1 cellular context compared by ENCODE assay signal in genomic region chr6:138509371-138509770, GRCh38.
A peak's percentile ranks its signal among the peaks of the same experiment; 100 is the strongest.
TF ChIP-seq lines count a peak whose summit lies in the region.

No MANE protein-coding gene starts in this region.

TF ChIP-seq in GM12878, 131 proteins besides CTCF, POLR2A, EP300 and RAD21 (continued from another document):
- TF ChIP-seq RELB (IDR thresholded peaks at IDR 0.05; ENCODE audit: low read depth), result peak; percentile 34; the same call in 1 of the 2 replicates
- TF ChIP-seq NRF1 (conservative IDR thresholded peaks at IDR 0.05; ENCODE audit: low read depth, low read length), result no peak
- peak; percentile 80 for TF ChIP-seq SMC3 (IDR thresholded peaks at IDR 0.05; ENCODE audit: borderline replicate concordance, low read length)
- TF ChIP-seq ZNF384 (IDR thresholded peaks at IDR 0.05; ENCODE audit: borderline replicate concordance, low read depth, low read length), result 0 out of 2 replicates have a peak, but pooled peaks have one; percentile 39
